1 cellular context compared by ENCODE assay signal in the genomic region with DNA sequence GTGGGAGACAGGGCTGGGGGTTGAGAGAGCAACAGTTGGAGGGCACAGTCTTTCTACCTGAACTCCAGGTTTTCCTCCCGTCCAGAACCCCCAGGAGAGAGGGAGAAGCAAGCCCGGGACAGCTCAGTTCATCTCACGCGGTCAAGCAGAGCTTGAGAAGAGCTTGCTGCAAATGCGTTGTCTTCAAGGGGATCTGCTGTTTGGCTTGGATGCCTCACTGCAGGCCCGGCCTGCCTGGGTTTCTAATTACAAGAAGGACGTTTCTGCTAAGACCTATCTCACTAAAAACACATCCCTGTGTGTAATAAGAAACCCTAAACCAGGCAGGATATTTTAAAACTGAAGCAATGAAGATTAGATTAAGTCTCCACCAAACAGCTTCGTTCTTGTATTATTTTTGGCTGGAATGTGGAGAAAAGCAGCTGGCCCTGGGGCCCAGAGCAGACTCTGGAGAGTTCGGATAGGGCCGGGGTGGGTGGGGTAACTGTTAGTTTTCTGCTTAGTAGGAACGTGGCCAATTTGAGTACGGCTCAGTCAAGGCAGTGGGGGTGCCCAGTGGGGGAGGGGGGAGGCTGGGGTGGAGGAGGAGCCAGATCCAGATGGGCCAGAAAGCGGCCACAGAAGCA.
TF ChIP-seq lines count a peak whose summit lies in the region.

No MANE protein-coding gene starts in this region.

TF ChIP-seq in HEK293, 187 proteins besides CTCF, POLR2A, EP300 and RAD21 (continued from another document):
- TF ChIP-seq ZNF391 (tag by site-specific recombination; IDR thresholded peaks at IDR 0.05; ENCODE audit: borderline replicate concordance, low read depth) (no peak), ZNF558 (tag by site-specific recombination; IDR thresholded peaks at IDR 0.05) (no peak), ZNF600 (tag by site-specific recombination; IDR thresholded peaks at IDR 0.05) (no peak), ZNF433 (tag by site-specific recombination; IDR thresholded peaks at IDR 0.05; ENCODE audit: low read depth) (no peak), REPIN1 (tag by site-specific recombination; IDR thresholded peaks at IDR 0.05; ENCODE audit: low read depth) (no peak), KLF16 (tag by site-specific recombination; IDR thresholded peaks at IDR 0.05) (no peak), ZNF214 (tag by site-specific recombination; IDR thresholded peaks at IDR 0.05; ENCODE audit: borderline replicate concordance) (no peak), SALL2 (tag by site-specific recombination; IDR thresholded peaks at IDR 0.05; ENCODE audit: borderline replicate concordance) (no peak)
- TF ChIP-seq, protein P1, sequence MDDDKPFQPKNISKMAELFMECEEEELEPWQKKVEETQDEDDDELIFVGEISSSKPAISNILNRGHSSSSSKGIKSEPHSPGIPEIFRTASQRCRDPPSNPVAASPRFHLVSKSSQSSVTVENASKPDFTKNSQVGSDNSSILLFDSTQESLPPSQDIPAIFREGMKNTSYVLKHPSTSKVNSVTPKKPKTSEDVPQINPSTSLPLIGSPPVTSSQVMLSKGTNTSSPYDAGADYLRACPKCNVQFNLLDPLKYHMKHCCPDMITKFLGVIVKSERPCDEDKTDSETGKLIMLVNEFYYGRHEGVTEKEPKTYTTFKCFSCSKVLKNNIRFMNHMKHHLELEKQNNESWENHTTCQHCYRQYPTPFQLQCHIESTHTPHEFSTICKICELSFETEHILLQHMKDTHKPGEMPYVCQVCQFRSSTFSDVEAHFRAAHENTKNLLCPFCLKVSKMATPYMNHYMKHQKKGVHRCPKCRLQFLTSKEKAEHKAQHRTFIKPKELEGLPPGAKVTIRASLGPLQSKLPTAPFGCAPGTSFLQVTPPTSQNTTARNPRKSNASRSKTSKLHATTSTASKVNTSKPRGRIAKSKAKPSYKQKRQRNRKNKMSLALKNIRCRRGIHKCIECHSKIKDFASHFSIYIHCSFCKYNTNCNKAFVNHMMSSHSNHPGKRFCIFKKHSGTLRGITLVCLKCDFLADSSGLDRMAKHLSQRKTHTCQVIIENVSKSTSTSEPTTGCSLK (tag by site-specific recombination; IDR thresholded peaks at IDR 0.05) = no peak
